ENCODE assay signal across 1 cellular context in the genomic region with DNA sequence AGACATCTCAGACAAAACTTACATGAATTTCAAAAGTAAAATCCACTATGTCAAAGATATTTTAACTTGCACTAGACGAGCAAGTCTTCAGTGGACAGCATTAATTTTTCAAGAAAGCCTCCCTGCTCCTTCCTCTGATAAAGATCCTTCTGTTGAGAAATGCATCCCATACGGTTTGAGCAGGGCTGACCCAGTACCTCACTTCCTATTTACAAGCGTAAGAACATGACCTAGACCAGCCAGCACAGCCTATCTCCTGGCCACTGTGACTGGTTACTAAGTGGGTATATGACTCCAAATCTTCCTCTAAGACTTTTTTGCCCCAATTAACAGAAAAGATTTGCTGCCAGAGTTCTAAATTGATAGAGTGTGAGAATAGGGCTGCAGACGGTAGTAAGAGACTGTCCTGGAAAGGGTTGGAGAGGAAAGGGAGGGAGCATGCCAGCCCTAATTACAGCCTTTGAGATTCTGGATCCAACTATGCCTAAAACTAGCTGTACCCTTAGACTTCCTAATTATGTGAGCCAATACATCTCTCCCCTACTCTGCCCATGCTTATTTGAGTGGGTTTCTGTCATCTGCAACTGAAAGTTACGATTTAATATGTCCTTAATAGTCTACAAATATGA.
TF ChIP-seq lines count a peak whose summit lies in the region.

No MANE protein-coding gene starts in this region.

TF ChIP-seq in HepG2, 621 proteins besides CTCF, POLR2A, EP300 and RAD21 (continued from another document):
- TF ChIP-seq RBFOX2 (IDR thresholded peaks at IDR 0.05; ENCODE audit: low read depth, low read length) (no peak), POLR2AphosphoS5 (IDR thresholded peaks at IDR 0.05; ENCODE audit: low read depth, low read length) (no peak), ZSCAN21 (CRISPR knock-in tag; IDR thresholded peaks at IDR 0.05; ENCODE audit: borderline replicate concordance) (no peak), HNF4A (CRISPR knock-in tag; IDR thresholded peaks at IDR 0.05) (no peak), SAFB2 (CRISPR knock-in tag; IDR thresholded peaks at IDR 0.05; ENCODE audit: borderline replicate concordance, low read depth) (no peak)
